In genomic region chrX:24055043-24055356, GRCh38 we compare ENCODE assay signal across 8 cellular contexts. TPM values are rescaled to one million over a fixed set of nuclear protein-coding genes. Genes with fewer than 3 reads are reported as not detected.
DNase-seq lines count a peak whose midpoint lies in the region; ATAC-seq and TF ChIP-seq lines count a peak whose summit lies in the region.

No MANE protein-coding gene starts in this region.

- H3K9me3 ChIP-seq in osteoblast (ENCODE audit: low read depth, low read length) (no peaks in the 10 kb centered on the region), OCI-LY7 (ENCODE audit: low read length) (no peaks in the 10 kb centered on the region)

- no TSS peak for BruUV-seq in OCI-LY7 (replicated peaks; lab: Mats Ljungman, UMichigan)

- no peaks in the 10 kb centered on the region for H3K27me3 ChIP-seq in osteoblast (ENCODE audit: insufficient read depth, low read length)

- H3K79me2 ChIP-seq in osteoblast (ENCODE audit: insufficient read depth, low read length) (peaks cover 14% of the 10 kb centered on the region), OCI-LY7 (ENCODE audit: insufficient read depth, low read depth, low read length) (peaks cover 15% of the 10 kb centered on the region; the same call in 1 of the 2 replicates)

- DNase-seq in coronary artery (ENCODE audit: low spot score), result no peak
- no peak for DNase-seq in osteoblast (ENCODE audit: insufficient read length, low spot score, missing footprints)
- DNase-seq in posterior vena cava (ENCODE audit: low spot score), result no peak
- no peak for DNase-seq in HEK293T (ENCODE audit: extremely low spot score)
- DNase-seq in effector CD4-positive, alpha-beta T cell, result no peak
- no peak for DNase-seq in OCI-LY7 (ENCODE audit: low spot score)

- H3K4me1 ChIP-seq in osteoblast (ENCODE audit: insufficient read depth, low read length), result no peaks in the 10 kb centered on the region
- H3K4me1 ChIP-seq in OCI-LY7 (ENCODE audit: insufficient read depth, low read length, poor library complexity, severe bottlenecking), result peaks cover 11% of the 10 kb centered on the region

- ATAC-seq in GM19467 (IDR thresholded peaks at IDR 0.05; ENCODE audit: unreplicated experiment) (peak; percentile 5), HG03159 (IDR thresholded peaks at IDR 0.05; ENCODE audit: unreplicated experiment) (peak; percentile 22)

- CTCF ChIA-PET in HEK293T (lab: Yijun Ruan, JAX), result interaction anchor here (0.6 to 1.8 kb wide), 3 partner anchors 12 to 175 kb away, joined by 3 to 9 read pairs (median 3); no protein-coding TSS in a partner anchor
- CTCF ChIA-PET in OCI-LY7 (lab: Charles Lee; ENCODE audit: unreplicated experiment), result no interaction called here

- H3K4me2 ChIP-seq in osteoblast (ENCODE audit: insufficient read depth, low read length) (no peak overlapping the region), OCI-LY7 (ENCODE audit: low read length) (no peak overlapping the region)

- POLR2A ChIA-PET in HEK293T (lab: Yijun Ruan, JAX), result interaction anchor here (0.8 to 2.7 kb wide), 15 partner anchors 8 to 272 kb away, joined by 3 to 30 read pairs (median 5); partner anchors contain the start of genes APOO, CXorf58, KLHL15 and SAT1
- POLR2A ChIA-PET in OCI-LY7 (lab: Charles Lee), result interaction anchor here (0.6 to 3.5 kb wide), 13 partner anchors 9 to 644 kb away, joined by 3 to 26 read pairs (median 4); partner anchors contain the start of gene KLHL15

- peak overlapping the region; percentile 81 to 90 for H3K27ac ChIP-seq in coronary artery
- H3K27ac ChIP-seq in osteoblast (ENCODE audit: low read depth, low read length), result no peak overlapping the region
- no peak overlapping the region for H3K27ac ChIP-seq in OCI-LY7 (ENCODE audit: low read depth, low read length, poor library complexity, severe bottlenecking)

- peaks cover 13% of the 10 kb centered on the region for H4K20me1 ChIP-seq in osteoblast (ENCODE audit: insufficient read depth, low read length)
- peaks cover 6% of the 10 kb centered on the region for H4K20me1 ChIP-seq in OCI-LY7 (ENCODE audit: insufficient read depth, low read length)

- peaks cover 26% of the 10 kb centered on the region for H3K36me3 ChIP-seq in osteoblast (ENCODE audit: insufficient read depth, low read length)
- peaks cover 28% of the 10 kb centered on the region for H3K36me3 ChIP-seq in OCI-LY7 (ENCODE audit: insufficient read depth, low read length)

- no peaks in the 10 kb centered on the region for H3K9me2 ChIP-seq in OCI-LY7 (ENCODE audit: insufficient read depth, low read length)

- peak overlapping the region; percentile 88 for H2AFZ ChIP-seq in osteoblast (ENCODE audit: low read length)
- H2AFZ ChIP-seq in OCI-LY7 (ENCODE audit: low read length), result no peak overlapping the region; the same call in 1 of the 2 replicates

- intact Hi-C loops in posterior vena cava (cut with DNase I), result no loop called here
- intact Hi-C loops in OCI-LY7 (cut with micrococcal nuclease; ENCODE audit: unreplicated experiment), result loop anchor here (2.0 kb wide), 1 partner anchor 272 kb away; the partner anchor contains the start of gene SAT1

- H3K4me3 ChIP-seq in coronary artery, result peak overlapping the region; percentile 73
- no peak overlapping the region for H3K4me3 ChIP-seq in osteoblast (ENCODE audit: insufficient read depth, low read length)
- H3K4me3 ChIP-seq in OCI-LY7 (ENCODE audit: low read depth, low read length, poor library complexity, severe bottlenecking), result no peak overlapping the region

- TF ChIP-seq CTCF in coronary artery (IDR thresholded peaks at IDR 0.05) (no peak), osteoblast (IDR thresholded peaks at IDR 0.05; ENCODE audit: extremely low read depth, low read depth, low read length) (no peak), OCI-LY7 (conservative IDR thresholded peaks at IDR 0.05; ENCODE audit: low read length) (no peak)

TF ChIP-seq in HEK293T, 16 proteins besides CTCF, POLR2A, EP300 and RAD21:
- TF ChIP-seq FOXK2 (IDR thresholded peaks at IDR 0.05), result no peak; the same call in 1 of the 2 replicates
- TF ChIP-seq FOXA1 (IDR thresholded peaks at IDR 0.05), result no peak
- TF ChIP-seq SUZ12 (IDR thresholded peaks at IDR 0.05), result no peak
- TF ChIP-seq TARDBP (IDR thresholded peaks at IDR 0.05), result no peak

RNA-seq across cellular contexts. Expression of gene EIF2S3, which starts 0.2 kb away (rescaled TPM):
- 374 and 474 TPM in 2 replicates for total RNA-seq in osteoblast
- total RNA-seq in posterior vena cava, result 100 to 1,000 TPM; 114 to 122 TPM
- 231 and 243 TPM in 2 replicates for total RNA-seq in OCI-LY7 (2014; rRNA removed; shearing (Covaris generic))
- 405 and 440 TPM in 2 replicates for total RNA-seq in OCI-LY7 (2022)

RNA-seq across cellular contexts. Expression of gene KLHL15, which starts 28.0 kb away (rescaled TPM):
- total RNA-seq in osteoblast (8.3 and 8.7 TPM in 2 replicates), posterior vena cava (1 to 10 TPM; 6.3 to 7.2 TPM), OCI-LY7 (2022) (13.8 and 16.6 TPM in 2 replicates)
- 10.8 and 13.4 TPM in 2 replicates for total RNA-seq in OCI-LY7 (2014; rRNA removed; shearing (Covaris generic))

Comparison
In these comparisons a context has a peak if more than half of its experiments do, and no peak if none do; other contexts are left out.
1. H3K27ac ChIP-seq: peak in coronary artery (2 of 2); none in osteoblast (single experiment) and OCI-LY7 (single experiment).